In the genomic region with DNA sequence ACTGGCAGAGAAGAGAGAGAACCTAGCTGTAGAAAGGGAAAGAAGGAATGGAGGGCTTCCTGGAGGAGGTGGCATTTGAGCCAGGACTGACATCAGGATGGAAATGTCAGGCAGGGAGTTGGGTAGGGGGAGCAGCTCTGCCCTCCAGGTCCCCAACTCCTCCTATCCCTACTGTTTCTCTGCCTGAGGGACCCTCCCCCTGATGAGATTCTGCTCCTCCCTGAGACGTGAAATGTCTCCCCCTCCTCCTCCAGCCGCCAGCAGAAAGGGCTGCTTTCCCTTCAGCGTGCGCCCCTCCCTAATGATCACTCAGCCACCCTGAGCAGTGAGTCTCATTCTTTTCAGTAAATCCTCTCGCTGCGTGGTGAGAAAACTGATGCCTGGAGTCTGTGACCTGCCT, we compare ENCODE assay signal across 17 cellular contexts. TPM values are rescaled to one million over a fixed set of nuclear protein-coding genes. Genes with fewer than 3 reads are reported as not detected.
DNase-seq lines count a peak whose midpoint lies in the region; ATAC-seq and TF ChIP-seq lines count a peak whose summit lies in the region.
"Had no signal": no experiment of that assay in that cellular context is flagged by ENCODE, and none has a peak within 500 bp of the region (broad histone marks: within the 10 kb centered on the region; RNA-seq: fewer than 3 reads in every experiment).

No MANE protein-coding gene starts in this region.

- peak; percentile 76 for DNase-seq in mesendoderm
- DNase-seq in mesenteric fat pad (ENCODE audit: low spot score) = no peak
- no peak for DNase-seq in foreskin fibroblast
- no peak for DNase-seq in T-helper 17 cell
- DNase-seq: activated CD8-positive, alpha-beta memory T cell treated with anti-CD3 and anti-CD28 coated beads for 24 hours; esophagus squamous epithelium; GDM1; NCI-H1436 treated with DMSO at 0.1 percent for 48 hours; NCI-H345; stimulated activated CD4-positive, alpha-beta T cell treated with anti-CD3 and anti-CD28 coated beads, Interleukin-2, amount 100 ng/mL, for 48 hours had no signal

- H3K9ac ChIP-seq in HUES48 (ENCODE audit: low read depth, low read length) = peak overlapping the region; percentile 99
- H3K9ac ChIP-seq in mesendoderm (ENCODE audit: low read length) = peak overlapping the region; percentile 77

- no peak overlapping the region for H3K27ac Mint-ChIP-seq in T-helper 17 cell

- H3K4me1 ChIP-seq in ACC112 (ENCODE audit: control insufficient read depth, insufficient read depth, low read length, unreplicated experiment) = no peaks in the 10 kb centered on the region
- H3K4me1 ChIP-seq in HUES48 (ENCODE audit: control insufficient read depth, insufficient read depth, low read length) = peaks cover 26% of the 10 kb centered on the region
- peaks cover 7% of the 10 kb centered on the region for H3K4me1 ChIP-seq in ectodermal cell (ENCODE audit: control insufficient read depth, insufficient read depth, low read length)
- H3K4me1 ChIP-seq in mesendoderm (ENCODE audit: control insufficient read depth, low read depth, low read length) = no peaks in the 10 kb centered on the region

- no peak overlapping the region for H3K27ac ChIP-seq in ACC112 (ENCODE audit: low read depth, low read length)
- peak overlapping the region; percentile 94 for H3K27ac ChIP-seq in HUES48 (ENCODE audit: low read depth, low read length)
- H3K27ac ChIP-seq in ectodermal cell (ENCODE audit: insufficient read depth, low read depth, low read length, poor library complexity, severe bottlenecking) = no peak overlapping the region
- no peak overlapping the region for H3K27ac ChIP-seq in mesendoderm (ENCODE audit: low read depth, low read length)
- H3K27ac ChIP-seq: esophagus squamous epithelium, RWPE1, suprapubic skin had no signal

- no peak overlapping the region for H4K8ac ChIP-seq in mesendoderm (ENCODE audit: low read depth, low read length)

- no peak overlapping the region for H4K5ac ChIP-seq in mesendoderm (ENCODE audit: low read length)

- H3K4me3 ChIP-seq in ACC112 (ENCODE audit: low read depth, low read length) (no peak overlapping the region), HUES48 (ENCODE audit: low read depth, low read length) (peak overlapping the region; percentile 93), ectodermal cell (ENCODE audit: insufficient read depth, low read depth, low read length) (peak overlapping the region; percentile 20), mesendoderm (ENCODE audit: low read length) (peak overlapping the region; percentile 55), foreskin fibroblast (ENCODE audit: low read depth in 1 of 2, low read length in 2 of 2) (no peak overlapping the region)
- H3K4me3 ChIP-seq: suprapubic skin had no signal

- ATAC-seq in HG03469 (IDR thresholded peaks at IDR 0.05; ENCODE audit: unreplicated experiment) (no peak), T-helper 17 cell (no peak)

- H2AK5ac ChIP-seq in mesendoderm (ENCODE audit: low read length) = no peak overlapping the region

- TF ChIP-seq CTCF in foreskin fibroblast (IDR thresholded peaks at IDR 0.05; ENCODE audit: low read depth, low read length) = no peak

- peaks cover 10% of the 10 kb centered on the region for H3K36me3 Mint-ChIP-seq in T-helper 17 cell (ENCODE audit: low read depth)
- H3K36me3 Mint-ChIP-seq: T-cell had no signal

- no peak overlapping the region for H3K23ac ChIP-seq in mesendoderm (ENCODE audit: low read length)

- H3K4me1 Mint-ChIP-seq in T-helper 17 cell = peaks cover 21% of the 10 kb centered on the region

- WGBS in ectodermal cell, 2 experiments = 6 to 13% methylated on average over 6 of the region's 6 CpGs
- no CpG with 5 or more reads among the region's 6 CpGs for WGBS in mesendoderm (ENCODE audit: extremely low coverage, insufficient coverage, low lambda C conversion rate)

- peaks cover 83% of the 10 kb centered on the region for H3K27me3 Mint-ChIP-seq in T-helper 17 cell

- peak overlapping the region; percentile 14 for H2BK5ac ChIP-seq in mesendoderm (ENCODE audit: low read length)

- peak overlapping the region; percentile 86 for H3K56ac ChIP-seq in mesendoderm (ENCODE audit: low read length)

- H2BK15ac ChIP-seq in mesendoderm (replicated peaks; ENCODE audit: low read depth) = no peak overlapping the region

- H3K4me3 Mint-ChIP-seq in T-helper 17 cell = no peak overlapping the region
- H3K4me3 Mint-ChIP-seq: T-cell had no signal

- H3K79me2 ChIP-seq in ACC112 (ENCODE audit: control insufficient read depth, insufficient read depth, low read length, unreplicated experiment) (no peaks in the 10 kb centered on the region), mesendoderm (ENCODE audit: control insufficient read depth, insufficient read depth, low read length) (peaks cover 19% of the 10 kb centered on the region)

- peak overlapping the region; percentile 2 for H2AFZ ChIP-seq in ACC112 (ENCODE audit: low read length, unreplicated experiment)

- peak overlapping the region; percentile 87 for H3K4me2 ChIP-seq in mesendoderm (ENCODE audit: low read length)

- no peak overlapping the region for H3K4ac ChIP-seq in mesendoderm (ENCODE audit: low read depth, low read length)

- H3K27me3 ChIP-seq in ACC112 (ENCODE audit: insufficient read depth, low read length) (peaks cover 86% of the 10 kb centered on the region), HUES48 (ENCODE audit: control insufficient read depth, insufficient read depth, low read length) (no peaks in the 10 kb centered on the region), ectodermal cell (ENCODE audit: control insufficient read depth, insufficient read depth, low read length, poor library complexity, severe bottlenecking) (peaks cover 24% of the 10 kb centered on the region), mesendoderm (ENCODE audit: insufficient read depth, low read length, poor library complexity) (no peaks in the 10 kb centered on the region)

- no peaks in the 10 kb centered on the region for H3K79me1 ChIP-seq in mesendoderm (ENCODE audit: low read length)

- H3K9me3 ChIP-seq in HUES48 (ENCODE audit: control insufficient read depth, insufficient read depth, low read length) = no peaks in the 10 kb centered on the region
- H3K9me3 ChIP-seq in ectodermal cell (ENCODE audit: control insufficient read depth, low read length) = no peaks in the 10 kb centered on the region
- no peaks in the 10 kb centered on the region for H3K9me3 ChIP-seq in T-helper 17 cell (ENCODE audit: control insufficient read depth, low read length, poor library complexity, severe bottlenecking)
- H3K9me3 ChIP-seq: esophagus squamous epithelium, suprapubic skin had no signal

- H3K18ac ChIP-seq in mesendoderm (ENCODE audit: low read length) = no peak overlapping the region

- H3K36me3 ChIP-seq in ACC112 (ENCODE audit: insufficient read depth, low read length) (no peaks in the 10 kb centered on the region), HUES48 (ENCODE audit: control insufficient read depth, insufficient read depth, low read length) (peaks cover 13% of the 10 kb centered on the region; the same call in 1 of the 2 replicates), ectodermal cell (ENCODE audit: control insufficient read depth, insufficient read depth, low read length) (no peaks in the 10 kb centered on the region), mesendoderm (ENCODE audit: control insufficient read depth, insufficient read depth, low read length) (no peaks in the 10 kb centered on the region)
- H3K36me3 ChIP-seq: esophagus squamous epithelium, suprapubic skin had no signal

- H2BK120ac ChIP-seq in mesendoderm (ENCODE audit: low read depth, low read length) = no peak overlapping the region

RNA-seq across cellular contexts. Expression of a gene that starts 40.6 kb away (rescaled TPM):
- 6.5 TPM for polyA plus RNA-seq in ectodermal cell (2013, experiment 1 of 4)
- polyA plus RNA-seq in ectodermal cell (2013, experiment 2 of 4) = 6.0 TPM
- polyA plus RNA-seq in ectodermal cell (2013, experiment 3 of 4) = 5.0 TPM
- 5.9 TPM for polyA plus RNA-seq in ectodermal cell (2013, experiment 4 of 4)
- polyA plus RNA-seq in mesendoderm (2013, experiment 1 of 2) = 27.2 TPM
- 28.0 TPM for polyA plus RNA-seq in mesendoderm (2013, experiment 2 of 2)
- total RNA-seq in mesenteric fat pad (52.5 TPM), T-helper 17 cell (10 to 100 TPM; 67.7 to 77.4 TPM)

RNA-seq across cellular contexts. Expression of a gene that starts 43.0 kb away (rescaled TPM):
- 2.7 TPM for polyA plus RNA-seq in ectodermal cell (2013, experiment 1 of 4)
- polyA plus RNA-seq in ectodermal cell (2013, experiment 2 of 4) = 3.8 TPM
- polyA plus RNA-seq in ectodermal cell (2013, experiment 3 of 4) = 1.4 TPM
- 1.2 TPM for polyA plus RNA-seq in ectodermal cell (2013, experiment 4 of 4)
- polyA plus RNA-seq in mesendoderm (2013, experiment 1 of 2) = 4.9 TPM
- 4.7 TPM for polyA plus RNA-seq in mesendoderm (2013, experiment 2 of 2)
- 82.5 TPM for total RNA-seq in mesenteric fat pad
- 10 to 100 TPM; 62.0 to 71.2 TPM for total RNA-seq in T-helper 17 cell

Comparison
In these comparisons a context has a peak if more than half of its experiments do, and no peak if none do; other contexts are left out.
1. H3K4me3 ChIP-seq: peak in HUES48 (single experiment), ectodermal cell (single experiment) and mesendoderm (single experiment); none in ACC112 (single experiment) and foreskin fibroblast (0 of 2).